Comparison of ENCODE assay signal across 1 cellular context in the genomic region with DNA sequence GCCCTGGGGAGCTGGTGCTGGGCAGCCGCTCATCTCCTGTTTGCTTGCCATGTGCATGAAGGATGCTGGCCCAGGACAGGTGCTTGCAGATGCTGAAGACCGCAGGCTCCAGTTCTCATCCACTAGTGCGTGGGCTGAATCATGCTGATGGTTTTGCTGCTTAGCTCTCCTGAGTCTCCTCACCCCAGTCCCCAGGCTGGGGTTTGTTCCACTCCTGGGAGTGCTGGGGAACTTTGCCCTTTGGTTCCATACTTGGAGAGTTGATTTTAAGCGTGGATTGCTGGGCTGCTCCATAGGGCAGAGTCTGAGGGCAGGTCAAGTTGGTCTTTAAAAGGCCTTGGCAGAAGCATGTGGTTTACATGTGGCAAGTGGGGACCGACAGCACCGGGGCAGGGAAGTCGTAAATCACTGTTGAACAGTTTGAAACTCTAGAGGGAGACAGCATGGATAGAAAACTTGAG.
TF ChIP-seq lines count a peak whose summit lies in the region.

No MANE protein-coding gene starts in this region.

TF ChIP-seq in K562, 482 proteins besides CTCF, POLR2A, EP300 and RAD21 (continued from another document and continues in another):
- TF ChIP-seq ATF3 (IDR thresholded peaks at IDR 0.05), result no peak
- no peak for TF ChIP-seq ATF3 (CRISPR knock-in tag; conservative IDR thresholded peaks at IDR 0.05)
- TF ChIP-seq SP1 (CRISPR knock-in tag; IDR thresholded peaks at IDR 0.05), result no peak
- TF ChIP-seq, protein P1, sequence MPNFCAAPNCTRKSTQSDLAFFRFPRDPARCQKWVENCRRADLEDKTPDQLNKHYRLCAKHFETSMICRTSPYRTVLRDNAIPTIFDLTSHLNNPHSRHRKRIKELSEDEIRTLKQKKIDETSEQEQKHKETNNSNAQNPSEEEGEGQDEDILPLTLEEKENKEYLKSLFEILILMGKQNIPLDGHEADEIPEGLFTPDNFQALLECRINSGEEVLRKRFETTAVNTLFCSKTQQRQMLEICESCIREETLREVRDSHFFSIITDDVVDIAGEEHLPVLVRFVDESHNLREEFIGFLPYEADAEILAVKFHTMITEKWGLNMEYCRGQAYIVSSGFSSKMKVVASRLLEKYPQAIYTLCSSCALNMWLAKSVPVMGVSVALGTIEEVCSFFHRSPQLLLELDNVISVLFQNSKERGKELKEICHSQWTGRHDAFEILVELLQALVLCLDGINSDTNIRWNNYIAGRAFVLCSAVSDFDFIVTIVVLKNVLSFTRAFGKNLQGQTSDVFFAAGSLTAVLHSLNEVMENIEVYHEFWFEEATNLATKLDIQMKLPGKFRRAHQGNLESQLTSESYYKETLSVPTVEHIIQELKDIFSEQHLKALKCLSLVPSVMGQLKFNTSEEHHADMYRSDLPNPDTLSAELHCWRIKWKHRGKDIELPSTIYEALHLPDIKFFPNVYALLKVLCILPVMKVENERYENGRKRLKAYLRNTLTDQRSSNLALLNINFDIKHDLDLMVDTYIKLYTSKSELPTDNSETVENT (CRISPR knock-in tag; IDR thresholded peaks at IDR 0.05), result no peak
- peak; percentile 68 for TF ChIP-seq ATF4 (CRISPR knock-in tag; IDR thresholded peaks at IDR 0.05)
- peak; percentile 43; the same call in 1 of the 2 replicates for TF ChIP-seq TCFL5 (CRISPR knock-in tag; conservative IDR thresholded peaks at IDR 0.05)
- no peak for TF ChIP-seq SMAD2 (IDR thresholded peaks at IDR 0.05; ENCODE audit: low read depth, low read length)
- TF ChIP-seq ZKSCAN3 (CRISPR knock-in tag; IDR thresholded peaks at IDR 0.05), result no peak
- peak in 1 of 2 experiments; percentile 65; a peak in 2 of 4 replicates for TF ChIP-seq HDAC1 (IDR thresholded peaks at IDR 0.05)
- TF ChIP-seq ZNF280A (IDR thresholded peaks at IDR 0.05; ENCODE audit: low read depth, partially characterized antibody), result no peak
- TF ChIP-seq ATF1 (CRISPR knock-in tag; IDR thresholded peaks at IDR 0.05), result no peak
- TF ChIP-seq ATF1 (tag; IDR thresholded peaks at IDR 0.05), result no peak; the same call in 1 of the 2 replicates
- TF ChIP-seq ETV6 (IDR thresholded peaks at IDR 0.05; ENCODE audit: borderline replicate concordance in 1 of 2, low read depth in 2 of 2, low read length in 1 of 2), result no peak
- no peak for TF ChIP-seq ETV6 (CRISPR knock-in tag; IDR thresholded peaks at IDR 0.05; ENCODE audit: borderline replicate concordance)
- TF ChIP-seq ZNF586 (CRISPR knock-in tag; conservative IDR thresholded peaks at IDR 0.05), result no peak
- no peak for TF ChIP-seq ZFP36 (IDR thresholded peaks at IDR 0.05; ENCODE audit: low read depth, low read length, partially characterized antibody)
- TF ChIP-seq GATAD2B (IDR thresholded peaks at IDR 0.05; ENCODE audit: borderline replicate concordance), result no peak
- TF ChIP-seq CBFA2T3 (IDR thresholded peaks at IDR 0.05), result no peak
- no peak for TF ChIP-seq KAT2B (IDR thresholded peaks at IDR 0.05; ENCODE audit: low read depth, low read length)
- TF ChIP-seq MYBL2 (IDR thresholded peaks at IDR 0.05; ENCODE audit: low read depth), result no peak
- no peak for TF ChIP-seq MYBL2 (CRISPR knock-in tag; IDR thresholded peaks at IDR 0.05; ENCODE audit: borderline replicate concordance)
- no peak for TF ChIP-seq KLF1 (tag; IDR thresholded peaks at IDR 0.05)
- TF ChIP-seq BRD9 (IDR thresholded peaks at IDR 0.05; ENCODE audit: low read depth, partially characterized antibody), result no peak
- no peak for TF ChIP-seq RBM22 (IDR thresholded peaks at IDR 0.05; ENCODE audit: low read depth, low read length, poor library complexity, severe bottlenecking)
- no peak for TF ChIP-seq DACH1 (IDR thresholded peaks at IDR 0.05; ENCODE audit: partially characterized antibody)
- TF ChIP-seq ELF4 (CRISPR knock-in tag; IDR thresholded peaks at IDR 0.05), result 0 out of 2 replicates have a peak, but pooled peaks have one; percentile 51
- TF ChIP-seq, protein P2, sequence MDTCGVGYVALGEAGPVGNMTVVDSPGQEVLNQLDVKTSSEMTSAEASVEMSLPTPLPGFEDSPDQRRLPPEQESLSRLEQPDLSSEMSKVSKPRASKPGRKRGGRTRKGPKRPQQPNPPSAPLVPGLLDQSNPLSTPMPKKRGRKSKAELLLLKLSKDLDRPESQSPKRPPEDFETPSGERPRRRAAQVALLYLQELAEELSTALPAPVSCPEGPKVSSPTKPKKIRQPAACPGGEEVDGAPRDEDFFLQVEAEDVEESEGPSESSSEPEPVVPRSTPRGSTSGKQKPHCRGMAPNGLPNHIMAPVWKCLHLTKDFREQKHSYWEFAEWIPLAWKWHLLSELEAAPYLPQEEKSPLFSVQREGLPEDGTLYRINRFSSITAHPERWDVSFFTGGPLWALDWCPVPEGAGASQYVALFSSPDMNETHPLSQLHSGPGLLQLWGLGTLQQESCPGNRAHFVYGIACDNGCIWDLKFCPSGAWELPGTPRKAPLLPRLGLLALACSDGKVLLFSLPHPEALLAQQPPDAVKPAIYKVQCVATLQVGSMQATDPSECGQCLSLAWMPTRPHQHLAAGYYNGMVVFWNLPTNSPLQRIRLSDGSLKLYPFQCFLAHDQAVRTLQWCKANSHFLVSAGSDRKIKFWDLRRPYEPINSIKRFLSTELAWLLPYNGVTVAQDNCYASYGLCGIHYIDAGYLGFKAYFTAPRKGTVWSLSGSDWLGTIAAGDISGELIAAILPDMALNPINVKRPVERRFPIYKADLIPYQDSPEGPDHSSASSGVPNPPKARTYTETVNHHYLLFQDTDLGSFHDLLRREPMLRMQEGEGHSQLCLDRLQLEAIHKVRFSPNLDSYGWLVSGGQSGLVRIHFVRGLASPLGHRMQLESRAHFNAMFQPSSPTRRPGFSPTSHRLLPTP (IDR thresholded peaks at IDR 0.05; ENCODE audit: borderline replicate concordance, extremely low read depth, insufficient read length), result no peak
- no peak for TF ChIP-seq TGIF2 (CRISPR knock-in tag; IDR thresholded peaks at IDR 0.05)
- peak; percentile 26; the same call in 1 of the 2 replicates for TF ChIP-seq PTRF (tag; IDR thresholded peaks at IDR 0.05)
- peak; percentile 27; the same call in 1 of the 2 replicates for TF ChIP-seq TEAD4 (IDR thresholded peaks at IDR 0.05; ENCODE audit: low read length)
- TF ChIP-seq TEAD4 (CRISPR knock-in tag; IDR thresholded peaks at IDR 0.05; ENCODE audit: borderline replicate concordance), result no peak
- TF ChIP-seq ZNF75A (CRISPR knock-in tag; IDR thresholded peaks at IDR 0.05), result no peak
- TF ChIP-seq STAT5A (IDR thresholded peaks at IDR 0.05; ENCODE audit: borderline replicate concordance, low read length), result no peak
- TF ChIP-seq FOXA1 (IDR thresholded peaks at IDR 0.05; ENCODE audit: borderline replicate concordance), result no peak
- TF ChIP-seq SRSF3 (IDR thresholded peaks at IDR 0.05; ENCODE audit: insufficient read depth, low read length), result no peak
- TF ChIP-seq RFX5 (IDR thresholded peaks at IDR 0.05; ENCODE audit: low read depth, low read length), result no peak
- TF ChIP-seq DLX4 (CRISPR knock-in tag; IDR thresholded peaks at IDR 0.05), result no peak
- TF ChIP-seq MCM2 (IDR thresholded peaks at IDR 0.05; ENCODE audit: low read depth), result no peak
- no peak for TF ChIP-seq ILK (tag; IDR thresholded peaks at IDR 0.05; ENCODE audit: borderline replicate concordance, low read depth)
- TF ChIP-seq, protein P3, sequence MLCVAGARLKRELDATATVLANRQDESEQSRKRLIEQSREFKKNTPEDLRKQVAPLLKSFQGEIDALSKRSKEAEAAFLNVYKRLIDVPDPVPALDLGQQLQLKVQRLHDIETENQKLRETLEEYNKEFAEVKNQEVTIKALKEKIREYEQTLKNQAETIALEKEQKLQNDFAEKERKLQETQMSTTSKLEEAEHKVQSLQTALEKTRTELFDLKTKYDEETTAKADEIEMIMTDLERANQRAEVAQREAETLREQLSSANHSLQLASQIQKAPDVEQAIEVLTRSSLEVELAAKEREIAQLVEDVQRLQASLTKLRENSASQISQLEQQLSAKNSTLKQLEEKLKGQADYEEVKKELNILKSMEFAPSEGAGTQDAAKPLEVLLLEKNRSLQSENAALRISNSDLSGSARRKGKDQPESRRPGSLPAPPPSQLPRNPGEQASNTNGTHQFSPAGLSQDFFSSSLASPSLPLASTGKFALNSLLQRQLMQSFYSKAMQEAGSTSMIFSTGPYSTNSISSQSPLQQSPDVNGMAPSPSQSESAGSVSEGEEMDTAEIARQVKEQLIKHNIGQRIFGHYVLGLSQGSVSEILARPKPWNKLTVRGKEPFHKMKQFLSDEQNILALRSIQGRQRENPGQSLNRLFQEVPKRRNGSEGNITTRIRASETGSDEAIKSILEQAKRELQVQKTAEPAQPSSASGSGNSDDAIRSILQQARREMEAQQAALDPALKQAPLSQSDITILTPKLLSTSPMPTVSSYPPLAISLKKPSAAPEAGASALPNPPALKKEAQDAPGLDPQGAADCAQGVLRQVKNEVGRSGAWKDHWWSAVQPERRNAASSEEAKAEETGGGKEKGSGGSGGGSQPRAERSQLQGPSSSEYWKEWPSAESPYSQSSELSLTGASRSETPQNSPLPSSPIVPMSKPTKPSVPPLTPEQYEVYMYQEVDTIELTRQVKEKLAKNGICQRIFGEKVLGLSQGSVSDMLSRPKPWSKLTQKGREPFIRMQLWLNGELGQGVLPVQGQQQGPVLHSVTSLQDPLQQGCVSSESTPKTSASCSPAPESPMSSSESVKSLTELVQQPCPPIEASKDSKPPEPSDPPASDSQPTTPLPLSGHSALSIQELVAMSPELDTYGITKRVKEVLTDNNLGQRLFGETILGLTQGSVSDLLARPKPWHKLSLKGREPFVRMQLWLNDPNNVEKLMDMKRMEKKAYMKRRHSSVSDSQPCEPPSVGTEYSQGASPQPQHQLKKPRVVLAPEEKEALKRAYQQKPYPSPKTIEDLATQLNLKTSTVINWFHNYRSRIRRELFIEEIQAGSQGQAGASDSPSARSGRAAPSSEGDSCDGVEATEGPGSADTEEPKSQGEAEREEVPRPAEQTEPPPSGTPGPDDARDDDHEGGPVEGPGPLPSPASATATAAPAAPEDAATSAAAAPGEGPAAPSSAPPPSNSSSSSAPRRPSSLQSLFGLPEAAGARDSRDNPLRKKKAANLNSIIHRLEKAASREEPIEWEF (CRISPR knock-in tag; IDR thresholded peaks at IDR 0.05), result no peak
- TF ChIP-seq ZNF76 (CRISPR knock-in tag; IDR thresholded peaks at IDR 0.05; ENCODE audit: borderline replicate concordance), result peak; percentile 43; the same call in 1 of the 2 replicates
- TF ChIP-seq ZSCAN32 (CRISPR knock-in tag; IDR thresholded peaks at IDR 0.05), result no peak
- TF ChIP-seq DIDO1 (tag; IDR thresholded peaks at IDR 0.05; ENCODE audit: low read depth), result no peak
- no peak for TF ChIP-seq CBX8 (IDR thresholded peaks at IDR 0.05; ENCODE audit: borderline replicate concordance, extremely low read depth, low read depth, low read length, poor library complexity, severe bottlenecking)
- peak; percentile 49; the same call in 1 of the 2 replicates for TF ChIP-seq MYNN (IDR thresholded peaks at IDR 0.05)
- TF ChIP-seq MYNN (CRISPR knock-in tag; IDR thresholded peaks at IDR 0.05), result no peak
- no peak for TF ChIP-seq ZBTB34 (CRISPR knock-in tag; IDR thresholded peaks at IDR 0.05)
- no peak for TF ChIP-seq TCF15 (CRISPR knock-in tag; IDR thresholded peaks at IDR 0.05)
- TF ChIP-seq, protein P4, sequence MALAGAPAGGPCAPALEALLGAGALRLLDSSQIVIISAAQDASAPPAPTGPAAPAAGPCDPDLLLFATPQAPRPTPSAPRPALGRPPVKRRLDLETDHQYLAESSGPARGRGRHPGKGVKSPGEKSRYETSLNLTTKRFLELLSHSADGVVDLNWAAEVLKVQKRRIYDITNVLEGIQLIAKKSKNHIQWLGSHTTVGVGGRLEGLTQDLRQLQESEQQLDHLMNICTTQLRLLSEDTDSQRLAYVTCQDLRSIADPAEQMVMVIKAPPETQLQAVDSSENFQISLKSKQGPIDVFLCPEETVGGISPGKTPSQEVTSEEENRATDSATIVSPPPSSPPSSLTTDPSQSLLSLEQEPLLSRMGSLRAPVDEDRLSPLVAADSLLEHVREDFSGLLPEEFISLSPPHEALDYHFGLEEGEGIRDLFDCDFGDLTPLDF (CRISPR knock-in tag; IDR thresholded peaks at IDR 0.05), result no peak
- no peak for TF ChIP-seq HNRNPUL1 (IDR thresholded peaks at IDR 0.05; ENCODE audit: low read length)
